ENCODE assay signal across 26 cellular contexts in genomic region chr2:45692566-45692965, GRCh38.
"Had no signal": no experiment of that assay in that cellular context is flagged by ENCODE, and none has a peak within 500 bp of the region (broad histone marks: within the 10 kb centered on the region; RNA-seq: fewer than 3 reads in every experiment).

No MANE protein-coding gene starts in this region.

- H3K27me3 ChIP-seq: esophagus muscularis mucosa, gastroesophageal sphincter, left lung, neural progenitor cell, pancreas, spleen, stomach, transverse colon had no signal

- H3K36me3 ChIP-seq: esophagus muscularis mucosa, gastroesophageal sphincter, left lung, lower lobe of right lung, neural progenitor cell, pancreas, spleen, stomach, thoracic aorta, transverse colon had no signal

- H3K9me3 ChIP-seq: esophagus muscularis mucosa, gastroesophageal sphincter, left lung, lower lobe of right lung, pancreas, psoas muscle, spleen, stomach, thoracic aorta, transverse colon had no signal

- H2AFZ ChIP-seq: neural progenitor cell had no signal

- DNase-seq: effector memory CD8-positive, alpha-beta T cell; glutamatergic neuron; islet precursor cell; left lung; lower lobe of right lung; mesenchymal stem cell; midbrain; occipital lobe; pancreas; psoas muscle; retina; spleen; stimulated activated CD4-positive, alpha-beta T cell treated with anti-CD3 and anti-CD28 coated beads, Interleukin-15, amount 100 ng/mL, for 24 hours; stimulated activated CD4-positive, alpha-beta T cell treated with anti-CD3 and anti-CD28 coated beads, Interleukin-1b, Interleukin-23, amount 100 ng/mL, for 48 hours; stimulated activated CD4-positive, alpha-beta T cell treated with anti-CD3 and anti-CD28 coated beads, Interleukin-4, amount 100 ng/mL, for 4 hours; stimulated activated naive CD4-positive, alpha-beta T cell; stomach; substantia nigra; transverse colon had no signal

- H3K27ac ChIP-seq: epithelial cell of prostate, esophagus muscularis mucosa, gastroesophageal sphincter, left lung, lower lobe of right lung, neural progenitor cell, pancreas, spleen, stomach, thoracic aorta, transverse colon had no signal

- H3K9ac ChIP-seq: neural progenitor cell had no signal

- H3K4me3 ChIP-seq: esophagus muscularis mucosa, gastroesophageal sphincter, left lung, lower lobe of right lung, neural progenitor cell, pancreas, psoas muscle, spleen, stomach, thoracic aorta, transverse colon had no signal

- H3K4me2 ChIP-seq: neural progenitor cell had no signal

- ATAC-seq: effector memory CD8-positive, alpha-beta T cell; gastroesophageal sphincter; left lung; lower lobe of right lung; natural killer cell treated with Interleukin-12 subunit alpha and Interleukin-12 subunit beta and Interleukin-15 and Interleukin-18, amount 100 ng/mL, for 72 hours; pancreas; psoas muscle; sciatic nerve had no signal
